In the genomic region with DNA sequence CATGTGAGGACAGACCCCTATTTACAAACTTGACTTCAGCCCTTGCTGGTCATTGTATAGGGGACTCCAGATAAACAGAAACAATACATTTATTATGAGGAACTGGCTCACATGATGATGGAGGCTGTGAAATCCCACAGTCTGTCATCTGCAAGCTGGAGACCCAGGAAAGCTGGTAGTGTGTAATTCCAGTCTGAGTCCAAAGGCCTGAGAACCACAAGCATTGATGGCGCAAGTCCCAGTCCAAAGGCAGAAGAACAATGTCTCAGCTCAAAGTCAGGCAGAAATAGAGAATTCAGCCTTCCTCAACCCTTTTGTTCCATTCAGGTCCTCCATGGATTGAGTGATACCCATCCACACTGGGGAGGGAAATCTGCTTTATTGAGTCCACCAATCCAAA, we compare ENCODE assay signal across 24 cellular contexts. TPM values are rescaled to one million over a fixed set of nuclear protein-coding genes. Genes with fewer than 3 reads are reported as not detected.
DNase-seq lines count a peak whose midpoint lies in the region; ATAC-seq, FAIRE-seq and TF ChIP-seq lines count a peak whose summit lies in the region.
"Had no signal": no experiment of that assay in that cellular context is flagged by ENCODE, and none has a peak within 500 bp of the region (broad histone marks: within the 10 kb centered on the region; RNA-seq: fewer than 3 reads in every experiment).

No MANE protein-coding gene starts in this region.

- no peak for ATAC-seq in HepG2
- no peak for ATAC-seq in stimulated activated naive B cell treated with anti-CD40 and anti-IgM and Interleukin-4, amounts not matched to agents 10 μg/mL and 1 μg/mL and 100 μg/mL, for 72 hours (replicated peaks)
- ATAC-seq in GM21529 (IDR thresholded peaks at IDR 0.05; ENCODE audit: unreplicated experiment): no peak

- H4K20me1 ChIP-seq in astrocyte (ENCODE audit: insufficient read depth, low read length): no peaks in the 10 kb centered on the region
- no peaks in the 10 kb centered on the region for H4K20me1 ChIP-seq in HepG2 (ENCODE audit: insufficient read depth, low read length)

- WGBS in HepG2 (ENCODE audit: low lambda C conversion rate): 0% methylated on average over 1 of the region's 1 CpG

- H3K36me3 Mint-ChIP-seq in astrocyte (ENCODE audit: low read depth, unreplicated experiment) (peaks cover 4% of the 10 kb centered on the region), chondrocyte (ENCODE audit: low read depth) (no peaks in the 10 kb centered on the region)
- peaks cover 0 to 5% of the 10 kb centered on the region in 2 donors for H3K36me3 Mint-ChIP-seq in stimulated activated naive B cell treated with anti-CD40 and anti-IgM and Interleukin-4, amounts not matched to agents 10 μg/mL and 1 μg/mL and 100 μg/mL, for 72 hours
- H3K36me3 Mint-ChIP-seq: CD4-positive, alpha-beta memory T cell had no signal

- H3K36me3 ChIP-seq in astrocyte (ENCODE audit: insufficient read depth, low read length): no peaks in the 10 kb centered on the region
- no peaks in the 10 kb centered on the region for H3K36me3 ChIP-seq in HepG2 (replicated peaks in 1 of 2; ENCODE audit: control insufficient read depth in 1 of 2, insufficient read depth in 2 of 2, low read length in 2 of 2)
- H3K36me3 ChIP-seq: HAP-1 had no signal

- FAIRE-seq in astrocyte (lab: Jason Lieb, UNC) (no peak), HepG2 (lab: Jason Lieb, UNC) (no peak)
- FAIRE-seq: GM12891, GM18507, H54 had no signal

- TF ChIP-seq EP300 in HepG2 (IDR thresholded peaks at IDR 0.05; ENCODE audit: low read depth in 2 of 2, low read length in 2 of 2) (no peak), HepG2 (CRISPR knock-in tag; IDR thresholded peaks at IDR 0.05; ENCODE audit: borderline replicate concordance) (no peak)

- CTCF ChIA-PET in HepG2 (lab: Yijun Ruan, JAX; ENCODE audit: low intra/inter-chr PET ratio, low total read pairs): no interaction called here

- no peak overlapping the region for H3K27ac Mint-ChIP-seq in astrocyte (ENCODE audit: unreplicated experiment)
- H3K27ac Mint-ChIP-seq in stimulated activated naive B cell treated with anti-CD40 and anti-IgM and Interleukin-4, amounts not matched to agents 10 μg/mL and 1 μg/mL and 100 μg/mL, for 72 hours: peak overlapping the region; percentile 31
- no peak overlapping the region for H3K27ac Mint-ChIP-seq in chondrocyte (ENCODE audit: unreplicated experiment)
- H3K27ac Mint-ChIP-seq: HFFc6 had no signal

- no peak overlapping the region for H3K4me2 ChIP-seq in astrocyte (ENCODE audit: low read length)
- H3K4me2 ChIP-seq in HepG2 (ENCODE audit: low read depth, low read length): no peak overlapping the region

- H3K4me3 ChIP-seq in astrocyte (ENCODE audit: insufficient read depth, low read depth, low read length): no peak overlapping the region
- H3K4me3 ChIP-seq in HepG2 (replicated peaks in 1 of 3; ENCODE audit: insufficient read depth in 1 of 3, low read depth in 2 of 3, low read length in 3 of 3): no peak overlapping the region
- H3K4me3 ChIP-seq: HAP-1 had no signal

- no peak for TF ChIP-seq POLR2A in HepG2 (IDR thresholded peaks at IDR 0.05; ENCODE audit: insufficient read depth in 1 of 2, low read depth in 2 of 2, low read length in 2 of 2)

- H3K4me1 ChIP-seq in astrocyte (ENCODE audit: insufficient read depth, low read length) (peaks cover 13% of the 10 kb centered on the region), HepG2 (ENCODE audit: insufficient read depth, low read length) (no peaks in the 10 kb centered on the region)
- H3K4me1 ChIP-seq: HAP-1 had no signal

- no peaks in the 10 kb centered on the region for H3K79me2 ChIP-seq in astrocyte (ENCODE audit: insufficient read depth, low read length)
- H3K79me2 ChIP-seq in HepG2 (ENCODE audit: insufficient read depth, low read length): no peaks in the 10 kb centered on the region

- in situ Hi-C loops in HepG2 (cut with HindIII; ENCODE audit: extremely low pct_ligation_motif_present, low pct_unique_long_range_greater_than_20kb): no loop called here

- H3K9me3 Mint-ChIP-seq in astrocyte (ENCODE audit: unreplicated experiment) (peaks cover 16% of the 10 kb centered on the region), chondrocyte (ENCODE audit: low read depth) (no peaks in the 10 kb centered on the region)
- peaks cover 0 to 4% of the 10 kb centered on the region in 2 donors for H3K9me3 Mint-ChIP-seq in stimulated activated naive B cell treated with anti-CD40 and anti-IgM and Interleukin-4, amounts not matched to agents 10 μg/mL and 1 μg/mL and 100 μg/mL, for 72 hours

- POLR2A ChIA-PET in HepG2 (lab: Yijun Ruan, JAX): no interaction called here

- H3K9ac ChIP-seq in astrocyte (ENCODE audit: low read length) (no peak overlapping the region), HepG2 (ENCODE audit: insufficient read depth, low read depth, low read length) (no peak overlapping the region)

- intact Hi-C loops in HepG2 (cut with micrococcal nuclease; ENCODE audit: unreplicated experiment): no loop called here

- DNase-seq in astrocyte (ENCODE audit: low read depth): peak; percentile 13
- DNase-seq in HepG2 (ENCODE audit: low spot score): no peak
- no peak for DNase-seq in stimulated activated naive B cell treated with anti-CD40 and anti-IgM and Interleukin-4, amounts not matched to agents 10 μg/mL and 1 μg/mL and 100 μg/mL, for 72 hours
- no peak for DNase-seq in chondrocyte (ENCODE audit: low spot score)
- DNase-seq in amygdala (lab: John Stamatoyannopoulos, UW): no peak
- DNase-seq: C1 segment of cervical spinal cord; Calu3; CD4-positive, alpha-beta memory T cell; COR-L47; DMS53; DMS79 treated with DMSO at 0.1 percent for 48 hours; GF-D8; GOT3; HFFc6 had no signal

- no TSS peak for BruUV-seq in HepG2 (replicated peaks; lab: Mats Ljungman, UMichigan)

- H3K9me3 ChIP-seq in astrocyte (ENCODE audit: insufficient read depth, low read depth, low read length) (peaks cover 4% of the 10 kb centered on the region), HepG2 (ENCODE audit: low read length) (no peaks in the 10 kb centered on the region)
- H3K9me3 ChIP-seq: HAP-1 had no signal

- H3K4me1 Mint-ChIP-seq in astrocyte (ENCODE audit: low read depth, unreplicated experiment): peaks cover 5% of the 10 kb centered on the region
- H3K4me1 Mint-ChIP-seq in stimulated activated naive B cell treated with anti-CD40 and anti-IgM and Interleukin-4, amounts not matched to agents 10 μg/mL and 1 μg/mL and 100 μg/mL, for 72 hours: peaks cover 6 to 19% of the 10 kb centered on the region in 2 donors
- peaks cover 13% of the 10 kb centered on the region for H3K4me1 Mint-ChIP-seq in chondrocyte (ENCODE audit: low read depth)

- H2AFZ ChIP-seq in astrocyte (ENCODE audit: low read depth, low read length) (no peak overlapping the region), HepG2 (ENCODE audit: low read length) (no peak overlapping the region)

- H3K27ac ChIP-seq in astrocyte (ENCODE audit: low read depth, low read length): no peak overlapping the region
- no peak overlapping the region for H3K27ac ChIP-seq in HepG2 (ENCODE audit: extremely low read length, insufficient read depth, low read length)

- H3K27me3 ChIP-seq in astrocyte (ENCODE audit: insufficient read depth, low read length): no peaks in the 10 kb centered on the region
- no peaks in the 10 kb centered on the region for H3K27me3 ChIP-seq in HepG2 (ENCODE audit: control insufficient read depth in 1 of 2, insufficient read depth in 2 of 2, low read length in 2 of 2)

- H3K4me3 Mint-ChIP-seq in astrocyte (ENCODE audit: unreplicated experiment) (no peak overlapping the region), chondrocyte (ENCODE audit: unreplicated experiment) (no peak overlapping the region)
- no peak overlapping the region for H3K4me3 Mint-ChIP-seq in stimulated activated naive B cell treated with anti-CD40 and anti-IgM and Interleukin-4, amounts not matched to agents 10 μg/mL and 1 μg/mL and 100 μg/mL, for 72 hours
- H3K4me3 Mint-ChIP-seq: HFFc6 had no signal

- TF ChIP-seq CTCF in astrocyte (IDR thresholded peaks at IDR 0.05; ENCODE audit: insufficient read depth, low read depth, low read length) (no peak), HepG2 (CRISPR knock-in tag; IDR thresholded peaks at IDR 0.05) (no peak), chondrocyte (IDR thresholded peaks at IDR 0.05) (no peak)

- H3K27me3 Mint-ChIP-seq in astrocyte (ENCODE audit: low read depth, unreplicated experiment) (peaks cover 11% of the 10 kb centered on the region), chondrocyte (ENCODE audit: low read depth) (peaks cover 5% of the 10 kb centered on the region)
- peaks cover 22 to 27% of the 10 kb centered on the region in 2 donors for H3K27me3 Mint-ChIP-seq in stimulated activated naive B cell treated with anti-CD40 and anti-IgM and Interleukin-4, amounts not matched to agents 10 μg/mL and 1 μg/mL and 100 μg/mL, for 72 hours
- H3K27me3 Mint-ChIP-seq: CD4-positive, alpha-beta memory T cell had no signal

- no peak for TF ChIP-seq RAD21 in HepG2 (CRISPR knock-in tag; IDR thresholded peaks at IDR 0.05)

TF ChIP-seq in HepG2, 621 proteins besides CTCF, POLR2A, EP300 and RAD21 (continues in another document):
- TF ChIP-seq CEBPB (IDR thresholded peaks at IDR 0.05; ENCODE audit: borderline replicate concordance, low read depth, low read length) (peak; percentile 47; the same call in 1 of the 2 replicates), ZNF564 (CRISPR knock-in tag; IDR thresholded peaks at IDR 0.05) (0 out of 2 replicates have a peak, but pooled peaks have one; percentile 53)

RNA-seq across cellular contexts. Expression of a gene that starts 28.1 kb away (rescaled TPM):
- total RNA-seq in astrocyte (not detected in 2 replicates), HepG2 (2016; rRNA removed; fragmentation: Illumina TruSeq; extraction: Trizol) (not detected in 2 replicates), chondrocyte (not detected in 3 replicates)
- total RNA-seq in HepG2 (2016; cell fraction: cytosol; rRNA removed; fragmentation: Illumina TruSeq; extraction: Trizol; ENCODE audit: low read depth): not detected in 2 replicates
- total RNA-seq in HepG2 (2016; cell fraction: insoluble cytoplasmic fraction; rRNA removed; fragmentation: Illumina TruSeq; extraction: Trizol): not detected in 2 replicates
- not detected in 2 replicates for total RNA-seq in HepG2 (2016; cell fraction: membrane; rRNA removed; fragmentation: Illumina TruSeq; extraction: Trizol)
- not detected in 2 replicates for total RNA-seq in HepG2 (2016; cell fraction: nucleus; rRNA removed; fragmentation: Illumina TruSeq; extraction: Trizol)
- not detected in 2 replicates for polyA plus RNA-seq in HepG2 (2011; rRNA removed)
- polyA plus RNA-seq in HepG2 (2011; cell fraction: cytosol; rRNA removed): not detected in 2 replicates
- not detected in 2 replicates for polyA plus RNA-seq in HepG2 (2011; cell fraction: nucleus; rRNA removed)
- not detected in 2 replicates for polyA plus RNA-seq in HepG2 (2012)
- polyA plus RNA-seq in HepG2 (2016; cell fraction: cytosol; fragmentation: Illumina TruSeq; extraction: Trizol; ENCODE audit: low read depth): not detected in 2 replicates
- not detected in 2 replicates for polyA plus RNA-seq in HepG2 (2016; cell fraction: insoluble cytoplasmic fraction; fragmentation: Illumina TruSeq; extraction: Trizol; ENCODE audit: low read depth)
- not detected in 2 replicates for polyA plus RNA-seq in HepG2 (2016; cell fraction: membrane; fragmentation: Illumina TruSeq; extraction: Trizol; ENCODE audit: low read depth)
- not detected in 2 replicates for polyA plus RNA-seq in HepG2 (2016; cell fraction: nucleus; fragmentation: Illumina TruSeq; extraction: Trizol; ENCODE audit: insufficient read depth, low read depth)
- polyA minus RNA-seq in HepG2 (2011; rRNA and poly(A)+ RNA removed; ENCODE audit: low replicate concordance): not detected in 2 replicates
- not detected in 2 replicates for polyA minus RNA-seq in HepG2 (2011; cell fraction: cytosol; rRNA and poly(A)+ RNA removed)
- polyA minus RNA-seq in HepG2 (2011; cell fraction: nucleus; rRNA and poly(A)+ RNA removed): not detected in 2 replicates
- total RNA-seq: A172; A673; Calu3; CD4-positive, alpha-beta memory T cell; Daoy; G401; HFFc6 had no signal
- polyA plus RNA-seq: BJ; CD4-positive, alpha-beta memory T cell had no signal
